9 cellular contexts compared by ENCODE assay signal in genomic region chr1:203216274-203217138, GRCh38. TPM values are rescaled to one million over a fixed set of nuclear protein-coding genes. Genes with fewer than 3 reads are reported as not detected.
A peak's percentile ranks its signal among the peaks of the same experiment; 100 is the strongest.
DNase-seq lines count a peak whose midpoint lies in the region; ATAC-seq and TF ChIP-seq lines count a peak whose summit lies in the region.
"Had no signal": no experiment of that assay in that cellular context is flagged by ENCODE, and none has a peak within 500 bp of the region (broad histone marks: within the 10 kb centered on the region; RNA-seq: fewer than 3 reads in every experiment).

No MANE protein-coding gene starts in this region.

- H3K4me3 ChIP-seq in choroid plexus epithelial cell (ENCODE audit: low read depth, low read length), result no peak overlapping the region

- TF ChIP-seq POLR2A in GM18505 (IDR thresholded peaks at IDR 0.05; ENCODE audit: borderline replicate concordance, extremely low read depth, insufficient read depth, insufficient read length), result no peak

- ATAC-seq in left lobe of liver, result peak; percentile 91
- no peak for ATAC-seq in GM18505 (IDR thresholded peaks at IDR 0.05; ENCODE audit: unreplicated experiment)

- TF ChIP-seq CTCF in choroid plexus epithelial cell (conservative IDR thresholded peaks at IDR 0.05; ENCODE audit: low read depth, low read length), result peak; percentile 77

- DNase-seq in AG08396 (ENCODE audit: low spot score) (peak; percentile 61), H4 (ENCODE audit: low spot score) (peak; percentile 50), NCI-H345 treated with DMSO at 0.1 percent for 48 hours (lab: John Stamatoyannopoulos, UW; ENCODE audit: unreplicated experiment) (peak; percentile 50), choroid plexus epithelial cell (ENCODE audit: low read depth) (peak; percentile 83), left lobe of liver (ENCODE audit: low spot score) (peak; percentile 62)
- peak; percentile 30 to 52 for DNase-seq in activated CD4-positive, alpha-beta T cell treated with anti-CD3 and anti-CD28 coated beads for 24 hours (ENCODE audit: low read depth in 2 of 2)
- DNase-seq in stimulated activated CD4-positive, alpha-beta T cell treated with anti-CD3 and anti-CD28 coated beads, TNF-alpha, amount 100 ng/mL, for 24 hours (ENCODE audit: low read depth in 3 of 3), result peak; percentile 20 to 31 (median 27)

RNA-seq across cellular contexts. Expression of gene CHIT1, which starts 13.0 kb away (rescaled TPM):
- total RNA-seq in H4 (2014; rRNA removed; shearing (Covaris generic)), result not detected in 2 replicates
- total RNA-seq in left lobe of liver, result 0.28 TPM

RNA-seq across cellular contexts. Expression of gene CHI3L1, which starts 30.0 kb away (rescaled TPM):
- total RNA-seq in H4 (2014; rRNA removed; shearing (Covaris generic)), result not detected in 2 replicates
- total RNA-seq in left lobe of liver, result 60.6 TPM

RNA-seq across cellular contexts. Expression of gene MYBPH, which starts 40.9 kb away (rescaled TPM):
- not detected in 2 replicates for total RNA-seq in H4 (2014; rRNA removed; shearing (Covaris generic))
- total RNA-seq in left lobe of liver, result not detected
- total RNA-seq: temporal lobe had no signal

Comparison
In these comparisons a context has a peak if more than half of its experiments do, and no peak if none do; other contexts are left out.
1. DNase-seq: peak in every context shown above with its lines; median percentile 83 in choroid plexus epithelial cell; 62 in left lobe of liver; 61 in AG08396; 50 in H4; 50 in NCI-H345 treated with DMSO at 0.1 percent for 48 hours; 41 in activated CD4-positive, alpha-beta T cell treated with anti-CD3 and anti-CD28 coated beads for 24 hours; 27 in stimulated activated CD4-positive, alpha-beta T cell treated with anti-CD3 and anti-CD28 coated beads, TNF-alpha, amount 100 ng/mL, for 24 hours.
2. RNA of gene CHI3L1, which starts 30.0 kb away (total RNA-seq): 60.6 TPM in left lobe of liver (single experiment); not detected in H4; every median in the first group is over 10 times any median in the second.